11 cellular contexts compared by ENCODE assay signal in genomic region chr5:143564417-143564816, GRCh38.
DNase-seq lines count a peak whose midpoint lies in the region; ATAC-seq and TF ChIP-seq lines count a peak whose summit lies in the region.
"Had no signal": no experiment of that assay in that cellular context is flagged by ENCODE, and none has a peak within 500 bp of the region (broad histone marks: within the 10 kb centered on the region; RNA-seq: fewer than 3 reads in every experiment).

No MANE protein-coding gene starts in this region.

- peak; percentile 34 for DNase-seq in GM13977 (ENCODE audit: low spot score)
- peak; percentile 77 for DNase-seq in NAMALWA (ENCODE audit: low spot score)
- DNase-seq in G401 (ENCODE audit: low spot score) = no peak
- DNase-seq in mesothelial cell of epicardium (ENCODE audit: low spot score in 2 of 2, unreplicated experiment in 2 of 2) = no peak
- no peak for DNase-seq in T-helper 2 cell treated with Interferon-gamma antibody and Interleukin-4, amounts not matched to agents 5 μg/mL and 100 μg/mL, for 36 hours (ENCODE audit: low spot score)
- no peak for DNase-seq in NCI-H146 treated with DMSO at 0.1 percent for 48 hours (lab: John Stamatoyannopoulos, UW; ENCODE audit: unreplicated experiment)
- DNase-seq: activated CD4-positive, alpha-beta T cell treated with anti-CD3 and anti-CD28 coated beads, Interleukin-2, amount 50 U/mL, for 1 hour; aorta; CD4-positive, alpha-beta memory T cell had no signal

- in situ Hi-C loops in GM13977 (cut with MboI; ENCODE audit: low pct_unique_long_range_greater_than_20kb, low sequenced_read_pairs, unreplicated experiment) = no loop called here
- in situ Hi-C loops in G401 (cut with HindIII; ENCODE audit: low sequenced_read_pairs) = no loop called here

- H3K36me3 Mint-ChIP-seq in mesothelial cell of epicardium = no peaks in the 10 kb centered on the region
- H3K36me3 Mint-ChIP-seq in T-helper 2 cell treated with Interferon-gamma antibody and Interleukin-4, amounts not matched to agents 5 μg/mL and 100 μg/mL, for 36 hours (ENCODE audit: low read depth) = no peaks in the 10 kb centered on the region
- H3K36me3 Mint-ChIP-seq: CD4-positive, alpha-beta memory T cell had no signal

- no peak overlapping the region for H3K27ac Mint-ChIP-seq in mesothelial cell of epicardium
- H3K27ac Mint-ChIP-seq in T-helper 2 cell treated with Interferon-gamma antibody and Interleukin-4, amounts not matched to agents 5 μg/mL and 100 μg/mL, for 36 hours = no peak overlapping the region
- H3K27ac Mint-ChIP-seq: CD4-positive, alpha-beta memory T cell had no signal

- ATAC-seq in GM19455 (IDR thresholded peaks at IDR 0.05; ENCODE audit: unreplicated experiment) = peak; percentile 98
- peak; percentile 99 for ATAC-seq in HG02973 (IDR thresholded peaks at IDR 0.05; ENCODE audit: unreplicated experiment)

- H3K4me1 Mint-ChIP-seq in mesothelial cell of epicardium = peaks cover 5% of the 10 kb centered on the region
- peaks cover 7% of the 10 kb centered on the region for H3K4me1 Mint-ChIP-seq in T-helper 2 cell treated with Interferon-gamma antibody and Interleukin-4, amounts not matched to agents 5 μg/mL and 100 μg/mL, for 36 hours (ENCODE audit: low read depth)
- H3K4me1 Mint-ChIP-seq: CD4-positive, alpha-beta memory T cell had no signal

- no peak overlapping the region for H3K4me3 Mint-ChIP-seq in mesothelial cell of epicardium
- H3K4me3 Mint-ChIP-seq in T-helper 2 cell treated with Interferon-gamma antibody and Interleukin-4, amounts not matched to agents 5 μg/mL and 100 μg/mL, for 36 hours = no peak overlapping the region
- H3K4me3 Mint-ChIP-seq: CD4-positive, alpha-beta memory T cell had no signal

- no peaks in the 10 kb centered on the region for H3K9me3 Mint-ChIP-seq in mesothelial cell of epicardium
- H3K9me3 Mint-ChIP-seq in T-helper 2 cell treated with Interferon-gamma antibody and Interleukin-4, amounts not matched to agents 5 μg/mL and 100 μg/mL, for 36 hours = no peaks in the 10 kb centered on the region
- H3K9me3 Mint-ChIP-seq: CD4-positive, alpha-beta memory T cell had no signal

- H3K27me3 Mint-ChIP-seq in mesothelial cell of epicardium (ENCODE audit: low read depth) = no peaks in the 10 kb centered on the region
- H3K27me3 Mint-ChIP-seq in T-helper 2 cell treated with Interferon-gamma antibody and Interleukin-4, amounts not matched to agents 5 μg/mL and 100 μg/mL, for 36 hours (ENCODE audit: low read depth) = no peaks in the 10 kb centered on the region
- H3K27me3 Mint-ChIP-seq: CD4-positive, alpha-beta memory T cell had no signal

- TF ChIP-seq CTCF in GM13977 (IDR thresholded peaks at IDR 0.05; ENCODE audit: extremely low read depth, insufficient read depth, missing control alignments) (no peak), mesothelial cell of epicardium (IDR thresholded peaks at IDR 0.05; ENCODE audit: unreplicated experiment) (no peak)

Comparison
In these comparisons a context has a peak if more than half of its experiments do, and no peak if none do; other contexts are left out.
1. DNase-seq: peak in GM13977 (single experiment) and NAMALWA (single experiment); none in G401 (single experiment), mesothelial cell of epicardium (0 of 2), T-helper 2 cell treated with Interferon-gamma antibody and Interleukin-4, amounts not matched to agents 5 μg/mL and 100 μg/mL, for 36 hours (single experiment) and NCI-H146 treated with DMSO at 0.1 percent for 48 hours (single experiment).